ENCODE assay signal across 2 cellular contexts in genomic region chr12:50955288-50955687, GRCh38.
TF ChIP-seq lines count a peak whose summit lies in the region.

No MANE protein-coding gene starts in this region.

TF ChIP-seq in SK-N-SH treated with all-trans-retinoic acid at 6 μM for 48 hours, 23 proteins besides CTCF, POLR2A, EP300 and RAD21:
- TF ChIP-seq ZNF565 (CRISPR knock-in tag; conservative IDR thresholded peaks at IDR 0.05; ENCODE audit: low read depth) (no peak), TOX (CRISPR knock-in tag; IDR thresholded peaks at IDR 0.05; ENCODE audit: borderline replicate concordance) (no peak), OSR1 (CRISPR knock-in tag; IDR thresholded peaks at IDR 0.05) (no peak), CSDC2 (CRISPR knock-in tag; IDR thresholded peaks at IDR 0.05) (no peak), ZNF70 (CRISPR knock-in tag; IDR thresholded peaks at IDR 0.05) (no peak), SNAI2 (CRISPR knock-in tag; IDR thresholded peaks at IDR 0.05) (no peak), PATZ1 (CRISPR knock-in tag; IDR thresholded peaks at IDR 0.05; ENCODE audit: borderline replicate concordance) (no peak), PPARA (CRISPR knock-in tag; IDR thresholded peaks at IDR 0.05; ENCODE audit: borderline replicate concordance) (no peak), BACH2 (CRISPR knock-in tag; IDR thresholded peaks at IDR 0.05; ENCODE audit: borderline replicate concordance) (no peak), ZNF8 (CRISPR knock-in tag; IDR thresholded peaks at IDR 0.05) (no peak), TSHZ2 (CRISPR knock-in tag; IDR thresholded peaks at IDR 0.05) (no peak), ZFP30 (CRISPR knock-in tag; IDR thresholded peaks at IDR 0.05) (no peak), RARB (CRISPR knock-in tag; IDR thresholded peaks at IDR 0.05) (no peak), CREB5 (CRISPR knock-in tag; IDR thresholded peaks at IDR 0.05; ENCODE audit: low read depth) (no peak), ZFP3 (CRISPR knock-in tag; IDR thresholded peaks at IDR 0.05) (no peak)

TF ChIP-seq in SK-N-SH, 30 proteins besides CTCF, POLR2A, EP300 and RAD21:
- no peak for TF ChIP-seq NFIC (IDR thresholded peaks at IDR 0.05; ENCODE audit: borderline replicate concordance)
- no peak for TF ChIP-seq GATA2 (CRISPR knock-in tag; IDR thresholded peaks at IDR 0.05)
- TF ChIP-seq FOXM1 (IDR thresholded peaks at IDR 0.05; ENCODE audit: low read depth): no peak
- no peak for TF ChIP-seq MXI1 (IDR thresholded peaks at IDR 0.05; ENCODE audit: low read depth, low read length)
- TF ChIP-seq MEF2A (IDR thresholded peaks at IDR 0.05; ENCODE audit: borderline replicate concordance, low read depth): no peak
- no peak for TF ChIP-seq NRF1 (IDR thresholded peaks at IDR 0.05; ENCODE audit: low read depth, low read length)
- TF ChIP-seq CHD2 (IDR thresholded peaks at IDR 0.05; ENCODE audit: low read length, partially characterized antibody): no peak
- TF ChIP-seq SIN3A (IDR thresholded peaks at IDR 0.05; ENCODE audit: borderline replicate concordance, low read depth, low read length): no peak
- TF ChIP-seq TCF12 (IDR thresholded peaks at IDR 0.05): no peak
- no peak for TF ChIP-seq RXRA (IDR thresholded peaks at IDR 0.05; ENCODE audit: borderline replicate concordance, low read depth)
- no peak for TF ChIP-seq POLR2AphosphoS5 (IDR thresholded peaks at IDR 0.05; ENCODE audit: low read depth, low read length)
- TF ChIP-seq TAF1 (IDR thresholded peaks at IDR 0.05; ENCODE audit: borderline replicate concordance, low read depth, low read length): no peak
- no peak for TF ChIP-seq TEAD4 (IDR thresholded peaks at IDR 0.05; ENCODE audit: borderline replicate concordance, insufficient read depth)
- TF ChIP-seq USF1 (IDR thresholded peaks at IDR 0.05; ENCODE audit: borderline replicate concordance, low read depth): no peak
- no peak for TF ChIP-seq EZH2phosphoT487 (IDR thresholded peaks at IDR 0.05; ENCODE audit: borderline replicate concordance, low read depth)
